In genomic region chr18:35662293-35663062, GRCh38 we compare ENCODE assay signal across 18 cellular contexts.
DNase-seq lines count a peak whose midpoint lies in the region; ATAC-seq and TF ChIP-seq lines count a peak whose summit lies in the region.
"Had no signal": no experiment of that assay in that cellular context is flagged by ENCODE, and none has a peak within 500 bp of the region (broad histone marks: within the 10 kb centered on the region; RNA-seq: fewer than 3 reads in every experiment).

No MANE protein-coding gene starts in this region.

- H3K27ac Mint-ChIP-seq in endothelial cell (ENCODE audit: unreplicated experiment) = no peak overlapping the region
- H3K27ac Mint-ChIP-seq in T-helper 2 cell treated with Interferon-gamma antibody and Interleukin-4, amounts not matched to agents 5 μg/mL and 100 μg/mL, for 36 hours = no peak overlapping the region
- H3K27ac Mint-ChIP-seq: activated CD4-positive, alpha-beta T cell treated with anti-CD3 and anti-CD28 coated beads, Interleukin-2, amount 10 ng/mL, durations not matched to agents 24 days and 14 days; neural progenitor cell had no signal

- no peaks in the 10 kb centered on the region for H3K9me3 Mint-ChIP-seq in endothelial cell (ENCODE audit: unreplicated experiment)
- peaks cover 3% of the 10 kb centered on the region for H3K9me3 Mint-ChIP-seq in T-helper 2 cell treated with Interferon-gamma antibody and Interleukin-4, amounts not matched to agents 5 μg/mL and 100 μg/mL, for 36 hours
- H3K9me3 Mint-ChIP-seq: activated CD4-positive, alpha-beta T cell treated with anti-CD3 and anti-CD28 coated beads, Interleukin-2, amount 10 ng/mL, durations not matched to agents 24 days and 14 days; neural progenitor cell had no signal

- DNase-seq in endothelial cell (ENCODE audit: low spot score) (no peak), left colon (no peak), Kasumi-1 (lab: John Stamatoyannopoulos, UW) (no peak)
- DNase-seq in T-helper 2 cell treated with Interferon-gamma antibody and Interleukin-4, amounts not matched to agents 5 μg/mL and 100 μg/mL, for 36 hours (ENCODE audit: low spot score) = no peak
- no peak for DNase-seq in activated T-cell treated with anti-CD3 and anti-CD28 coated beads, Interleukin-2, amount 50 U/mL, for 1 hour
- DNase-seq: activated CD4-positive, alpha-beta T cell treated with anti-CD3 and anti-CD28 coated beads, Interleukin-2, amount 10 ng/mL, durations not matched to agents 24 days and 14 days; activated T-cell treated with anti-CD3 and anti-CD28 coated beads, Interleukin-2, amount 50 U/mL, for 4 hours; central memory CD4-positive, alpha-beta T cell; DND-41; foreskin keratinocyte; MV-4-11; Right ventricle myocardium superior; stimulated activated CD4-positive, alpha-beta T cell treated with anti-CD3 and anti-CD28 coated beads, Interleukin-1b, Interleukin-23, amount 100 ng/mL, for 48 hours; tibial artery had no signal

- ATAC-seq in GM18511 (IDR thresholded peaks at IDR 0.05; ENCODE audit: unreplicated experiment) (peak; percentile 90), GM21529 (IDR thresholded peaks at IDR 0.05; ENCODE audit: unreplicated experiment) (peak; percentile 74), HG03175 (IDR thresholded peaks at IDR 0.05; ENCODE audit: unreplicated experiment) (peak; percentile 51), left colon (no peak)
- ATAC-seq: activated T-cell treated with anti-CD3 and anti-CD28 coated beads, Interleukin-2, amount 50 U/mL, for 4 hours; foreskin keratinocyte had no signal

- no peak for TF ChIP-seq CTCF in endothelial cell (IDR thresholded peaks at IDR 0.05; ENCODE audit: unreplicated experiment)

- H3K4me3 Mint-ChIP-seq in endothelial cell (ENCODE audit: unreplicated experiment) = peak overlapping the region; percentile 7
- H3K4me3 Mint-ChIP-seq in T-helper 2 cell treated with Interferon-gamma antibody and Interleukin-4, amounts not matched to agents 5 μg/mL and 100 μg/mL, for 36 hours = no peak overlapping the region
- H3K4me3 Mint-ChIP-seq: activated CD4-positive, alpha-beta T cell treated with anti-CD3 and anti-CD28 coated beads, Interleukin-2, amount 10 ng/mL, durations not matched to agents 24 days and 14 days; activated T-cell treated with anti-CD3 and anti-CD28 coated beads, Interleukin-2, amount 50 U/mL, for 4 hours; neural progenitor cell had no signal

- H3K36me3 Mint-ChIP-seq in endothelial cell (ENCODE audit: low read depth, unreplicated experiment) = peaks cover 32% of the 10 kb centered on the region
- H3K36me3 Mint-ChIP-seq in T-helper 2 cell treated with Interferon-gamma antibody and Interleukin-4, amounts not matched to agents 5 μg/mL and 100 μg/mL, for 36 hours (ENCODE audit: low read depth) = peaks cover 20% of the 10 kb centered on the region

- no peaks in the 10 kb centered on the region for H3K27me3 Mint-ChIP-seq in endothelial cell (ENCODE audit: unreplicated experiment)
- H3K27me3 Mint-ChIP-seq in T-helper 2 cell treated with Interferon-gamma antibody and Interleukin-4, amounts not matched to agents 5 μg/mL and 100 μg/mL, for 36 hours (ENCODE audit: low read depth) = no peaks in the 10 kb centered on the region
- H3K27me3 Mint-ChIP-seq: activated CD4-positive, alpha-beta T cell treated with anti-CD3 and anti-CD28 coated beads, Interleukin-2, amount 10 ng/mL, durations not matched to agents 24 days and 14 days had no signal

- intact Hi-C loops in left colon (cut with DNase I, micrococcal nuclease) = no loop called here

- H3K4me1 Mint-ChIP-seq in endothelial cell (ENCODE audit: unreplicated experiment) = peaks cover 17% of the 10 kb centered on the region
- H3K4me1 Mint-ChIP-seq in T-helper 2 cell treated with Interferon-gamma antibody and Interleukin-4, amounts not matched to agents 5 μg/mL and 100 μg/mL, for 36 hours (ENCODE audit: low read depth) = no peaks in the 10 kb centered on the region
- H3K4me1 Mint-ChIP-seq: activated CD4-positive, alpha-beta T cell treated with anti-CD3 and anti-CD28 coated beads, Interleukin-2, amount 10 ng/mL, durations not matched to agents 24 days and 14 days; neural progenitor cell had no signal
